Comparison of ENCODE assay signal across 8 cellular contexts in genomic region chr6:93419304-93420162, GRCh38. TPM values are rescaled to one million over a fixed set of nuclear protein-coding genes. Genes with fewer than 3 reads are reported as not detected.
A peak's percentile ranks its signal among the peaks of the same experiment; 100 is the strongest.
DNase-seq lines count a peak whose midpoint lies in the region; ATAC-seq, FAIRE-seq and TF ChIP-seq lines count a peak whose summit lies in the region.

EPHA7 (minus strand) TSS chr6:93419559; CDS start chr6:93419341, 218 bp downstream.

- intact Hi-C loops in dendritic cell treated with granulocyte-macrophage colony-stimulating factor and Interleukin-4, amounts not matched to agents 40 ng/mL and 50 ng/mL, for 4 days (cut with micrococcal nuclease): loop anchor here (5.0 kb wide), 1 partner anchor 382 kb away; no protein-coding TSS in a partner anchor
- intact Hi-C loops in kidney (cut with DNase I): no loop called here

- DNase-seq in GM13976 (ENCODE audit: low spot score) (peak; percentile 84), MV-4-11 (lab: John Stamatoyannopoulos, UW) (peak; percentile 42), SKM-1 treated with dmso at 0.1 percent for 144 hours (lab: John Stamatoyannopoulos, UW; ENCODE audit: unreplicated experiment) (peak; percentile 46), kidney (peak; percentile 97), HT-29 (ENCODE audit: low spot score) (no peak)

- H3K4me1 Mint-ChIP-seq in dendritic cell treated with granulocyte-macrophage colony-stimulating factor and Interleukin-4, amounts not matched to agents 40 ng/mL and 50 ng/mL, for 4 days (ENCODE audit: low read depth): peaks cover 38% of the 10 kb centered on the region

- no peak within 1 kb of the TSS for H3K27ac Mint-ChIP-seq in dendritic cell treated with granulocyte-macrophage colony-stimulating factor and Interleukin-4, amounts not matched to agents 40 ng/mL and 50 ng/mL, for 4 days

- peak within 1 kb of the TSS; percentile 79 for H3K4me3 Mint-ChIP-seq in dendritic cell treated with granulocyte-macrophage colony-stimulating factor and Interleukin-4, amounts not matched to agents 40 ng/mL and 50 ng/mL, for 4 days

- no peak for TF ChIP-seq CTCF in GM13976 (IDR thresholded peaks at IDR 0.05; ENCODE audit: borderline replicate concordance, control extremely low read depth, extremely low read depth, insufficient read depth, missing control alignments)
- no peak for TF ChIP-seq CTCF in kidney (IDR thresholded peaks at IDR 0.05; ENCODE audit: borderline replicate concordance, extremely low read depth, insufficient read depth)

- H3K4me3 ChIP-seq in kidney (ENCODE audit: low read length in 2 of 2) (peak within 1 kb of the TSS; percentile 91 to 92), skeletal muscle tissue (ENCODE audit: low read length in 3 of 3) (peak within 1 kb of the TSS; percentile 63 to 75 (median 64))

- H3K36me3 ChIP-seq in kidney (ENCODE audit: control insufficient read depth in 1 of 2, insufficient read depth in 2 of 2, low read length in 2 of 2): no peaks in the 10 kb centered on the region
- no peaks in the 10 kb centered on the region for H3K36me3 ChIP-seq in skeletal muscle tissue (ENCODE audit: control insufficient read depth in 3 of 3, insufficient read depth in 3 of 3, low read length in 3 of 3)

- peaks cover 43 to 62% (median 59%) of the 10 kb centered on the region in 3 donors for H3K27me3 ChIP-seq in skeletal muscle tissue (ENCODE audit: control insufficient read depth in 3 of 3, insufficient read depth in 3 of 3, low read length in 3 of 3)

- peak; percentile 79 for ATAC-seq in HG02571 (IDR thresholded peaks at IDR 0.05; ENCODE audit: unreplicated experiment)

- H3K9ac ChIP-seq in kidney (ENCODE audit: low read length in 2 of 2): peak within 1 kb of the TSS; percentile 52 to 55
- H3K9ac ChIP-seq in skeletal muscle tissue (ENCODE audit: low read depth in 1 of 3, low read length in 3 of 3): peak within 1 kb of the TSS in 2 of 3 donors; percentile 18 to 33

- no peaks in the 10 kb centered on the region for H3K9me3 ChIP-seq in kidney (ENCODE audit: control insufficient read depth in 1 of 2, low read length in 2 of 2)
- H3K9me3 ChIP-seq in skeletal muscle tissue (ENCODE audit: control insufficient read depth in 3 of 3, low read length in 3 of 3): no peaks in the 10 kb centered on the region

- peaks cover 57% of the 10 kb centered on the region for H3K27me3 Mint-ChIP-seq in dendritic cell treated with granulocyte-macrophage colony-stimulating factor and Interleukin-4, amounts not matched to agents 40 ng/mL and 50 ng/mL, for 4 days

- peaks cover 0 to 2% of the 10 kb centered on the region in 2 donors for H3K4me1 ChIP-seq in kidney (ENCODE audit: control insufficient read depth in 1 of 2, insufficient read depth in 1 of 2, low read depth in 1 of 2, low read length in 2 of 2)
- H3K4me1 ChIP-seq in skeletal muscle tissue (ENCODE audit: control insufficient read depth in 3 of 3, insufficient read depth in 3 of 3, low read length in 3 of 3): peaks cover 27 to 32% (median 31%) of the 10 kb centered on the region in 3 donors

- H3K27ac ChIP-seq in kidney (ENCODE audit: low read depth in 2 of 2, low read length in 2 of 2) (peak within 1 kb of the TSS; percentile 32 to 55), skeletal muscle tissue (ENCODE audit: low read depth, low read length) (no peak within 1 kb of the TSS)

- no peaks in the 10 kb centered on the region for H3K9me3 Mint-ChIP-seq in dendritic cell treated with granulocyte-macrophage colony-stimulating factor and Interleukin-4, amounts not matched to agents 40 ng/mL and 50 ng/mL, for 4 days

- no peaks in the 10 kb centered on the region for H3K36me3 Mint-ChIP-seq in dendritic cell treated with granulocyte-macrophage colony-stimulating factor and Interleukin-4, amounts not matched to agents 40 ng/mL and 50 ng/mL, for 4 days (ENCODE audit: low read depth)

- FAIRE-seq in kidney (lab: Jason Lieb, UNC): peak; percentile 60

- in situ Hi-C loops in GM13976 (cut with MboI; ENCODE audit: low sequenced_read_pairs, unreplicated experiment): no loop called here

RNA-seq across cellular contexts. Expression of gene EPHA7, which starts in this region (rescaled TPM):
- total RNA-seq in kidney: 27.0 TPM
- polyA plus RNA-seq in kidney (ENCODE audit: insufficient read depth, low read depth, low replicate concordance): 2.6 TPM
- total RNA-seq in skeletal muscle tissue: 8.4 TPM
- total RNA-seq in HT-29 (2014; rRNA removed; shearing (Covaris generic)): not detected in 2 replicates
